ENCODE assay signal across 11 cellular contexts in the genomic region with DNA sequence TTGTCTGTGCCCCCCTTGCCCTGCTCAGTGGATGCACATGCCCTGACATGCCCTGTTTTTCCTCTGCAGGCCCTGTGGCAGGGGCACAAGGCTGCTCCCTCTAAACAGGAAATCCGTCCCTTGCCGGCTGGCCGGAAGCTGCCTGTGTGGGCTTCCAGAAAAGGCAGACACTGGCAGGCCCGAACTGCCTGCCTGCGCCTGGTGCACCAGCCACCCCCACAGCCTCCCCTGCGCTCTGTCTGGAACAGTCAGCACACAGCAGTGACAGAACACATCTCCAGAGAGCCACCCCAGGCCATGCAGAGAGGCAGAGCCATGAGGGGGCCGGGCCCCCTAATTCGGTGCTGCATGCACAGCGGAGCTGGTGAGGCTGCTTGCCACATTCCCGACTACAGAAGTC. TPM values are rescaled to one million over a fixed set of nuclear protein-coding genes. Genes with fewer than 3 reads are reported as not detected.
DNase-seq lines count a peak whose midpoint lies in the region; ATAC-seq and TF ChIP-seq lines count a peak whose summit lies in the region.
"Had no signal": no experiment of that assay in that cellular context is flagged by ENCODE, and none has a peak within 500 bp of the region (broad histone marks: within the 10 kb centered on the region; RNA-seq: fewer than 3 reads in every experiment).

No MANE protein-coding gene starts in this region.

- H3K4me1 ChIP-seq in GM23338 (ENCODE audit: insufficient read depth) (no peaks in the 10 kb centered on the region), spleen (peaks cover 18 to 34% (median 26%) of the 10 kb centered on the region in 6 donors)

- no peaks in the 10 kb centered on the region for H3K9me2 ChIP-seq in GM23338 (ENCODE audit: insufficient read depth)

- no peak overlapping the region for H3K4me2 ChIP-seq in GM23338

- H3K27ac ChIP-seq in GM23338 (ENCODE audit: low read depth) (no peak overlapping the region), spleen (peak overlapping the region in 4 of 8 donors; percentile 20 to 47 (median 32))

- H3K4me3 ChIP-seq in GM23338: no peak overlapping the region
- no peak overlapping the region for H3K4me3 ChIP-seq in fibroblast of pulmonary artery (replicated peaks; ENCODE audit: low read depth, low read length)
- H3K4me3 ChIP-seq in spleen: no peak overlapping the region

- H3K4me3 Mint-ChIP-seq in GM23338: no peak overlapping the region
- H3K4me3 Mint-ChIP-seq: dendritic cell treated with granulocyte-macrophage colony-stimulating factor and Interleukin-4, amounts not matched to agents 40 ng/mL and 50 ng/mL, for 4 days had no signal

- no peaks in the 10 kb centered on the region for H3K27me3 ChIP-seq in GM23338 (ENCODE audit: insufficient read depth)
- no peaks in the 10 kb centered on the region for H3K27me3 ChIP-seq in spleen (replicated peaks in 1 of 7)

- TF ChIP-seq CTCF in GM23338 (conservative IDR thresholded peaks at IDR 0.05; ENCODE audit: low read depth in 2 of 2) (no peak), fibroblast of pulmonary artery (IDR thresholded peaks at IDR 0.05; ENCODE audit: low read length, missing control alignments) (no peak), spleen (IDR thresholded peaks at IDR 0.05 in 8 of 11, conservative IDR thresholded peaks at IDR 0.05 in 3 of 11) (no peak)

- no peak; the same call in 2 of the 3 replicates for ATAC-seq in GM23338
- no peak for ATAC-seq in GM19395 (IDR thresholded peaks at IDR 0.05; ENCODE audit: unreplicated experiment)

- no peaks in the 10 kb centered on the region for H3K9me3 Mint-ChIP-seq in GM23338
- H3K9me3 Mint-ChIP-seq: dendritic cell treated with granulocyte-macrophage colony-stimulating factor and Interleukin-4, amounts not matched to agents 40 ng/mL and 50 ng/mL, for 4 days had no signal

- no peaks in the 10 kb centered on the region for H3K79me2 ChIP-seq in GM23338 (replicated peaks; ENCODE audit: insufficient read depth)

- no peaks in the 10 kb centered on the region for H3K36me3 ChIP-seq in GM23338 (ENCODE audit: insufficient read depth)
- no peaks in the 10 kb centered on the region for H3K36me3 ChIP-seq in spleen

- no peaks in the 10 kb centered on the region for H3K9me3 ChIP-seq in spleen

- H4K20me1 ChIP-seq in GM23338 (replicated peaks; ENCODE audit: insufficient read depth): no peaks in the 10 kb centered on the region

- no peaks in the 10 kb centered on the region for H3K36me3 Mint-ChIP-seq in GM23338 (ENCODE audit: low read depth)

- no peaks in the 10 kb centered on the region for H3F3A ChIP-seq in GM23338 (replicated peaks; ENCODE audit: low read depth)

- peaks cover 6% of the 10 kb centered on the region; the same call in 2 of the 3 replicates for H3K4me1 Mint-ChIP-seq in GM23338

- WGBS in spleen, 5 donors: 10 to 22% (median 15%) methylated on average over 7 to 10 of the region's 10 CpGs

- H3K27me3 Mint-ChIP-seq in GM23338 (ENCODE audit: insufficient read depth, low read depth, poor library complexity): peaks cover 3% of the 10 kb centered on the region
- H3K27me3 Mint-ChIP-seq: dendritic cell treated with granulocyte-macrophage colony-stimulating factor and Interleukin-4, amounts not matched to agents 40 ng/mL and 50 ng/mL, for 4 days had no signal

- intact Hi-C loops in spleen (cut with DNase I; ENCODE audit: low total_unique reads): no loop called here

- peak overlapping the region; percentile 73 for H2AFZ ChIP-seq in GM23338

- H3K27ac Mint-ChIP-seq in GM23338: no peak overlapping the region; the same call in 1 of the 2 replicates
- H3K27ac Mint-ChIP-seq: dendritic cell treated with granulocyte-macrophage colony-stimulating factor and Interleukin-4, amounts not matched to agents 40 ng/mL and 50 ng/mL, for 4 days had no signal

- no peak for TF ChIP-seq POLR2A in spleen (IDR thresholded peaks at IDR 0.05)

- DNase-seq in GM23338 (ENCODE audit: low spot score): no peak
- DNase-seq in activated CD8-positive, alpha-beta memory T cell treated with anti-CD3 and anti-CD28 coated beads, Interleukin-2, amount 50 U/mL, for 4 hours: peak; percentile 19
- DNase-seq in fibroblast of pulmonary artery (ENCODE audit: low read depth): peak; percentile 4
- peak; percentile 88 for DNase-seq in spleen
- no peak for DNase-seq in AG08396 (ENCODE audit: low spot score)
- no peak for DNase-seq in SW 1271 (lab: John Stamatoyannopoulos, UW)
- DNase-seq in dedifferentiated amniotic fluid mesenchymal stem cell (ENCODE audit: extremely low spot score): no peak
- DNase-seq: NCI-H1436 treated with DMSO at 0.1 percent for 48 hours had no signal

TF ChIP-seq in GM23338, 12 proteins besides CTCF, POLR2A, EP300 and RAD21:
- TF ChIP-seq POLR2AphosphoS5 (IDR thresholded peaks at IDR 0.05; ENCODE audit: low read depth) (no peak), ZNF114 (CRISPR knock-in tag; IDR thresholded peaks at IDR 0.05) (no peak), CREB1 (CRISPR knock-in tag; IDR thresholded peaks at IDR 0.05; ENCODE audit: low read depth) (no peak)

RNA-seq across cellular contexts. Expression of a gene that starts 33.5 kb away (rescaled TPM):
- total RNA-seq in GM23338 (2014; rRNA removed; shearing (Covaris generic)): 0.16 and 0.17 TPM in 2 replicates
- polyA plus RNA-seq in GM23338 (2016; fragmentation: Nextera tagmentation; extraction: Ambion mirVana) (0.23 TPM in 1 of 2 replicates, not detected in the other), spleen (under 1 TPM; 0.09 to 0.22 (median 0.13) TPM)
- 1 to 10 TPM; 1.9 to 6.0 (median 2.4) TPM for total RNA-seq in spleen
- total RNA-seq: T-helper 2 cell treated with Interferon-gamma antibody and Interleukin-4, amounts not matched to agents 100 ng/mL and 5 ng/mL, for 36 hours had no signal

Comparison
In these comparisons a context has a peak if more than half of its experiments do, and no peak if none do; other contexts are left out.
1. DNase-seq: peak in activated CD8-positive, alpha-beta memory T cell treated with anti-CD3 and anti-CD28 coated beads, Interleukin-2, amount 50 U/mL, for 4 hours (single experiment), fibroblast of pulmonary artery (single experiment) and spleen (single experiment); none in GM23338 (single experiment), AG08396 (single experiment), SW 1271 (0 of 2) and dedifferentiated amniotic fluid mesenchymal stem cell (single experiment).